1 cellular context compared by ENCODE assay signal in the genomic region with DNA sequence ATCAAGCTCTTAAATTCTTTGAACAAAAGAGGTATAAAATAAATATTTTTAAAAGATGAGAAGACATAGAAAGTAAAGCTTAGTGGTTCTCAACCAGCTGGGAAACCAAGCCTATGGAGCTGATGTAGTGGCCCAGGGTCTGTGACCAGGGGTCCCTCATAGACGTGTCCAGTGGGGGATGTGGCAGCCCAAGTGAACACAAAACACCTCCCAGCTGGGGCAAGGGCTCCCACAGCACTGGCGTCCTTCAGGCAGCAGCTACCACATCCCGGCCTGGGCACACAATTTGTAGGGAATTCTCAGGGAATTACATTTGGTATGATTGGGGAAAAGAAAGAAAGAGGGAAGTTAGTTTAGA.
TF ChIP-seq lines count a peak whose summit lies in the region.

No MANE protein-coding gene starts in this region.

TF ChIP-seq in IMR-90, 13 proteins besides CTCF, POLR2A, EP300 and RAD21 (continued from another document):
- TF ChIP-seq USF2 (IDR thresholded peaks at IDR 0.05; ENCODE audit: low read depth, low read length) (no peak), SMC3 (IDR thresholded peaks at IDR 0.05; ENCODE audit: low read depth, low read length) (no peak), MXI1 (IDR thresholded peaks at IDR 0.05; ENCODE audit: borderline replicate concordance, low read depth, low read length) (no peak), CEBPB (IDR thresholded peaks at IDR 0.05; ENCODE audit: low read depth, low read length) (no peak), RCOR1 (IDR thresholded peaks at IDR 0.05; ENCODE audit: insufficient replicate concordance, low read length) (no peak), MAZ (IDR thresholded peaks at IDR 0.05; ENCODE audit: borderline replicate concordance, low read depth, low read length) (no peak)
- TF ChIP-seq, protein P1, sequence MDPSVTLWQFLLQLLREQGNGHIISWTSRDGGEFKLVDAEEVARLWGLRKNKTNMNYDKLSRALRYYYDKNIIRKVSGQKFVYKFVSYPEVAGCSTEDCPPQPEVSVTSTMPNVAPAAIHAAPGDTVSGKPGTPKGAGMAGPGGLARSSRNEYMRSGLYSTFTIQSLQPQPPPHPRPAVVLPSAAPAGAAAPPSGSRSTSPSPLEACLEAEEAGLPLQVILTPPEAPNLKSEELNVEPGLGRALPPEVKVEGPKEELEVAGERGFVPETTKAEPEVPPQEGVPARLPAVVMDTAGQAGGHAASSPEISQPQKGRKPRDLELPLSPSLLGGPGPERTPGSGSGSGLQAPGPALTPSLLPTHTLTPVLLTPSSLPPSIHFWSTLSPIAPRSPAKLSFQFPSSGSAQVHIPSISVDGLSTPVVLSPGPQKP (IDR thresholded peaks at IDR 0.05; ENCODE audit: borderline replicate concordance, low read depth, low read length) = no peak
